18 cellular contexts compared by ENCODE assay signal in genomic region chr11:85724750-85725465, GRCh38. TPM values are rescaled to one million over a fixed set of nuclear protein-coding genes. Genes with fewer than 3 reads are reported as not detected.
"Had no signal": no experiment of that assay in that cellular context is flagged by ENCODE, and none has a peak within 500 bp of the region (broad histone marks: within the 10 kb centered on the region; RNA-seq: fewer than 3 reads in every experiment).

No MANE protein-coding gene starts in this region.

- H3K4me1 ChIP-seq: pancreas, vagina had no signal

- H3K4me3 ChIP-seq: pancreas, tibial nerve, vagina had no signal

- H3K27ac ChIP-seq: foreskin keratinocyte, pancreas, tibial nerve, vagina, VCaP had no signal

- H3K36me3 ChIP-seq: pancreas, tibial nerve, vagina had no signal

- H3K9me3 ChIP-seq: pancreas, tibial nerve, vagina had no signal

- DNase-seq: activated CD4-positive, alpha-beta T cell treated with anti-CD3 and anti-CD28 coated beads for 1 hour; activated CD4-positive, alpha-beta T cell treated with anti-CD3 and anti-CD28 coated beads, Interleukin-2, amount 50 U/mL, for 4 hours; activated naive CD4-positive, alpha-beta T cell treated with Interleukin-2 at 50 U/mL for 16 hours; activated T-cell treated with anti-CD3 and anti-CD28 coated beads for 4 hours; anterior cingulate cortex; foreskin keratinocyte; head of caudate nucleus; mammary epithelial cell; naive thymus-derived CD8-positive, alpha-beta T cell; pancreas; stimulated activated CD4-positive, alpha-beta T cell treated with anti-CD3 and anti-CD28 coated beads, Interleukin-15, amount 100 ng/mL, for 24 hours; stimulated activated CD4-positive, alpha-beta T cell treated with anti-CD3 and anti-CD28 coated beads, Interleukin-4, amount 100 ng/mL, for 1 hour; stimulated activated naive CD4-positive, alpha-beta T cell treated with Interleukin-2 at 50 U/mL for 16 hours; substantia nigra had no signal

- H3K27me3 ChIP-seq: foreskin keratinocyte, tibial nerve, vagina had no signal

RNA-seq across cellular contexts. Expression of gene CCDC89, which starts 38.9 kb away (rescaled TPM):
- total RNA-seq: bronchial epithelial cell, vagina had no signal
- polyA plus RNA-seq: mammary epithelial cell; naive thymus-derived CD8-positive, alpha-beta T cell had no signal
